ENCODE assay signal across 24 cellular contexts in the genomic region with DNA sequence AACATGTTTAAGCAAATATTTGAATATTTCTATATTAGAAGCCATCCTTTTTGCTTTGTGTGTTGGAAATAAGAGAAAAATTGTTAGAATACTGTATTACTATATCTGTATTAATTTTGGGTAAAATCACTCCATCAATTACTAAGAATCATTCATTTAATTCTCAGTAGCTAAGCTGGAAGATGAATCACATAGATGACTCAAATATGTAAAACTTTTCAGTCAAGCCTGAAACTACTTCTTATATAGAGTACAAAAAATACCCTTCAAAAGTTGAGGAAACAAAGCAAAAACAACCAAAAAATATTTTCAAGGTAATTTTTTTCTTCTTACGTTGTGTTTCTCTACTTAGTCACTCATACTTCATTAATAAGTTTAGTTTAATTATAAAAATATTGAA.
DNase-seq lines count a peak whose midpoint lies in the region; ATAC-seq, FAIRE-seq and TF ChIP-seq lines count a peak whose summit lies in the region.
"Had no signal": no experiment of that assay in that cellular context is flagged by ENCODE, and none has a peak within 500 bp of the region (broad histone marks: within the 10 kb centered on the region; RNA-seq: fewer than 3 reads in every experiment).

No MANE protein-coding gene starts in this region.

- H4K20me1 ChIP-seq in PC-3 (ENCODE audit: low read length) = no peaks in the 10 kb centered on the region
- H4K20me1 ChIP-seq in fibroblast of lung (ENCODE audit: control insufficient read depth, extremely low read depth, insufficient read depth, low read length) = no peaks in the 10 kb centered on the region

- in situ Hi-C loops in brain microvascular endothelial cell (cut with HindIII; ENCODE audit: low pct_ligation_motif_present, low sequenced_read_pairs) = no loop called here

- H3K9ac ChIP-seq in PC-3 (ENCODE audit: low read length) (peak overlapping the region; percentile 9; the same call in 1 of the 2 replicates), fibroblast of lung (ENCODE audit: insufficient read depth, low read length) (no peak overlapping the region)
- H3K9ac ChIP-seq: GM23248 had no signal

- no peak overlapping the region for H3K4me3 ChIP-seq in PC-3 (ENCODE audit: low read length)
- H3K4me3 ChIP-seq in brain microvascular endothelial cell (ENCODE audit: low read depth, low read length) = no peak overlapping the region
- H3K4me3 ChIP-seq in fibroblast of lung (replicated peaks in 1 of 4; ENCODE audit: control extremely low read depth in 1 of 4, insufficient read depth in 1 of 4, low read depth in 3 of 4, low read length in 4 of 4) = no peak overlapping the region
- no peak overlapping the region for H3K4me3 ChIP-seq in BE2C (ENCODE audit: low read depth, low read length)
- H3K4me3 ChIP-seq: GM12878, GM23248, PC-9, SJCRH30 had no signal

- no peak for TF ChIP-seq CTCF in PC-3 (conservative IDR thresholded peaks at IDR 0.05; ENCODE audit: low read depth, low read length)
- TF ChIP-seq CTCF in brain microvascular endothelial cell (IDR thresholded peaks at IDR 0.05; ENCODE audit: low read depth, low read length, missing control alignments) = no peak
- no peak for TF ChIP-seq CTCF in fibroblast of lung (conservative IDR thresholded peaks at IDR 0.05 in 1 of 2, IDR thresholded peaks at IDR 0.05 in 1 of 2; ENCODE audit: low read depth in 1 of 2, low read length in 2 of 2)
- no peak for TF ChIP-seq CTCF in BE2C (IDR thresholded peaks at IDR 0.05; ENCODE audit: low read depth, low read length)

- H3K27ac ChIP-seq in PC-3 (ENCODE audit: low read length) (peak overlapping the region; percentile 74), brain microvascular endothelial cell (peak overlapping the region; percentile 33), fibroblast of lung (ENCODE audit: insufficient read depth, low read length) (no peak overlapping the region)
- H3K27ac ChIP-seq: GM23248, PC-9, RWPE1, SJCRH30 had no signal

- no peaks in the 10 kb centered on the region for H3K36me3 ChIP-seq in PC-3 (ENCODE audit: low read depth, low read length)
- H3K36me3 ChIP-seq in brain microvascular endothelial cell (replicated peaks) = no peaks in the 10 kb centered on the region
- no peaks in the 10 kb centered on the region for H3K36me3 ChIP-seq in fibroblast of lung (ENCODE audit: control insufficient read depth, insufficient read depth, low read length)
- no peaks in the 10 kb centered on the region for H3K36me3 ChIP-seq in BE2C
- H3K36me3 ChIP-seq: SJCRH30 had no signal

- H3K9me3 ChIP-seq in PC-3 (ENCODE audit: low read length) (no peaks in the 10 kb centered on the region), fibroblast of lung (ENCODE audit: control insufficient read depth, insufficient read depth, low read depth, low read length) (no peaks in the 10 kb centered on the region), BE2C (no peaks in the 10 kb centered on the region)
- H3K9me3 ChIP-seq: SJCRH30 had no signal

- peaks cover 7% of the 10 kb centered on the region for H3F3A ChIP-seq in PC-3 (ENCODE audit: low read length, unreplicated experiment)

- H3K9me2 ChIP-seq in PC-3 (replicated peaks; ENCODE audit: low read length) = no peaks in the 10 kb centered on the region

- H3K79me2 ChIP-seq in PC-3 (ENCODE audit: low read length) = no peaks in the 10 kb centered on the region
- H3K79me2 ChIP-seq in fibroblast of lung (ENCODE audit: control insufficient read depth, insufficient read depth, low read length) = no peaks in the 10 kb centered on the region

- H3K4me1 ChIP-seq in PC-3 (ENCODE audit: insufficient read depth, low read length) (peaks cover 37% of the 10 kb centered on the region), fibroblast of lung (ENCODE audit: control insufficient read depth, extremely low read depth, insufficient read depth, low read length) (no peaks in the 10 kb centered on the region), BE2C (no peaks in the 10 kb centered on the region; the same call in 1 of the 2 replicates)
- H3K4me1 ChIP-seq: SJCRH30 had no signal

- intact Hi-C loops in PC-3 (cut with micrococcal nuclease) = loop anchor here (10.0 kb wide), 1 partner anchor 439 kb away; no protein-coding TSS in a partner anchor

- no peak overlapping the region for H2AFZ ChIP-seq in PC-3 (ENCODE audit: low read length)
- H2AFZ ChIP-seq in fibroblast of lung (ENCODE audit: low read length) = no peak overlapping the region
- H2AFZ ChIP-seq: GM23248 had no signal

- POLR2A ChIA-PET in PC-3 (lab: Charles Lee; ENCODE audit: unreplicated experiment) = no interaction called here

- CTCF ChIA-PET in PC-3 (lab: Charles Lee) = no interaction called here

- no TSS peak for BruUV-seq in PC-3 (replicated peaks; lab: Mats Ljungman, UMichigan)

- peak; percentile 76 for FAIRE-seq in A204.1 (lab: Jason Lieb, UNC)
- FAIRE-seq: GM12878, HTR-8/SVneo had no signal

- H3K27me3 ChIP-seq in PC-3 (ENCODE audit: low read length) = no peaks in the 10 kb centered on the region
- H3K27me3 ChIP-seq in brain microvascular endothelial cell (replicated peaks) = no peaks in the 10 kb centered on the region
- no peaks in the 10 kb centered on the region for H3K27me3 ChIP-seq in fibroblast of lung (ENCODE audit: control insufficient read depth, insufficient read depth, low read length)
- no peaks in the 10 kb centered on the region for H3K27me3 ChIP-seq in BE2C
- H3K27me3 ChIP-seq: SJCRH30 had no signal

- DNase-seq in PC-3 = peak; percentile 54
- no peak for DNase-seq in brain microvascular endothelial cell
- peak; percentile 6 to 24 for DNase-seq in fibroblast of lung (ENCODE audit: low read depth in 2 of 2)
- DNase-seq in NCI-H1092 (lab: John Stamatoyannopoulos, UW) = no peak
- DNase-seq in COR-L47 (lab: John Stamatoyannopoulos, UW) = no peak
- DNase-seq in BE2C = no peak
- no peak for DNase-seq in DMS153 (lab: John Stamatoyannopoulos, UW)
- DNase-seq: 8988T, DMS79, GM23248, H9, KG1, MV-4-11, NCI-H1694, NCI-H2107, NCI-H446 treated with DMSO at 0.1 percent for 48 hours, NCI-H526 treated with DMSO at 0.1 percent for 48 hours, PC-9, SJCRH30, T-cell had no signal

- ATAC-seq in PC-3 = peak; percentile 45; the same call in 1 of the 2 replicates
- ATAC-seq: GM12878, T-cell had no signal

- H3K4me2 ChIP-seq in PC-3 (ENCODE audit: low read length) = peak overlapping the region; percentile 58
- no peak overlapping the region for H3K4me2 ChIP-seq in fibroblast of lung (ENCODE audit: extremely low read depth, insufficient read depth, low read length)
- H3K4me2 ChIP-seq: PC-9 had no signal

Comparison
In these comparisons a context has a peak if more than half of its experiments do, and no peak if none do; other contexts are left out.
1. DNase-seq: peak in PC-3 (single experiment) and fibroblast of lung (2 of 2); none in brain microvascular endothelial cell (single experiment), NCI-H1092 (single experiment), COR-L47 (single experiment), BE2C (single experiment) and DMS153 (single experiment).